Comparison of ENCODE assay signal across 26 cellular contexts in the genomic region with DNA sequence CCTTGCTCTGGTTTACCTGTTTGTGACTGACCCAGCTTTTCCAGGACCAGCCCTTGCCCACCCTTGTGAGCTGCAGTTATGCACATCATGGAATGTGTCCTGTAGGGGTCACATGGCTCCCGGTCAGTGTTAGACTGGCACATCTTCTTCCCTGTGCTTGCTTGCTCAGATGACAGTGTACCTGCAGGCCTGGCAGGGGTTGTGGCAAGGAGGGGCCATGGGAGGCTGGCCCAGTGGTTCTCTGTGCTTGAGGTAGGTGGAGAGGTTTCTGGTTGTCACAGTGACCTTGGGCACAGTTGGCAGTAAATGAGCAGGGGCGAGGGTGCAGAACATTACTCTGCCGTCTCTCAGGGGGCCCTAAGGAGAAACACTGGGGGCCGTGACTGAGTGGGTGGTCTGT. TPM values are rescaled to one million over a fixed set of nuclear protein-coding genes. Genes with fewer than 3 reads are reported as not detected.
"Had no signal": no experiment of that assay in that cellular context is flagged by ENCODE, and none has a peak within 500 bp of the region (broad histone marks: within the 10 kb centered on the region; RNA-seq: fewer than 3 reads in every experiment).

No MANE protein-coding gene starts in this region.

- DNase-seq: Kasumi-1, MM.1S, NCI-H1092 treated with DMSO at 0.1 percent for 48 hours, NCI-H1436, NCI-H187, NCI-H2029, NCI-H2081 treated with DMSO at 0.1 percent for 48 hours, NCI-H2171, NCI-H226, NCI-H446, NCI-H510A, NCI-H524 treated with DMSO at 0.1 percent for 48 hours, NCI-H69, NCI-H774, PC-3, SIG-M5 had no signal

- H3K27me3 ChIP-seq: SJSA1 had no signal

- H3K4me3 ChIP-seq: K562, SJSA1, SK-N-MC had no signal

- ATAC-seq: K562, Panc1, PC-3 had no signal

- H3K9me3 ChIP-seq: SJSA1 had no signal

- H3K27ac ChIP-seq: KMS-11, RWPE1, SJSA1, SK-N-MC had no signal

- H3K36me3 ChIP-seq: SJSA1 had no signal

RNA-seq across cellular contexts. Expression of gene RD3L, which starts 27.6 kb away (rescaled TPM):
- total RNA-seq: HT1080, M059J, OCI-LY7, PC-3, SJSA1 had no signal
- polyA plus RNA-seq: IgD-negative memory B cell, K562 had no signal

RNA-seq across cellular contexts. Expression of gene TDRD9, which starts 41.7 kb away (rescaled TPM):
- total RNA-seq: HT1080, K562, M059J, OCI-LY7 had no signal
